ENCODE assay signal across 10 cellular contexts in the genomic region with DNA sequence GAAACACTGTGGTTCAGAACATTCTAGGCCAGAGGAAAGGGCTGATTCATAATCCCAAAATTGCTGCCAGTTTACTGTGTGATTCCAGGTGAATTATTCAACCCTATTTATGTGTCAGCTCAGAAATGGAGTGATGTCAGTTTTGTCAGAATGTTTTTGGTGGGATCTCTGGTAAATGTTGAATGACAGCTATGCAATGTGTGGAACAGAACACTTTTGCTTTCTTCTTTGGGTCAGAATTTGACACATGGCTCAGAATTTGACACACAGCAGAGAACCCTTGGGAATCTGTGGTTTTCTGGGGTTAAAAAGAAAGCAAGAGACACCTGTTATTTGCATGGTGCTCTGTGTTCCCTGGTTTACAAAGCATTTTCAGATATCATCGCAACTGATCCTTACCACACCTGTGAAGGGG. TPM values are rescaled to one million over a fixed set of nuclear protein-coding genes. Genes with fewer than 3 reads are reported as not detected.
DNase-seq lines count a peak whose midpoint lies in the region; ATAC-seq and TF ChIP-seq lines count a peak whose summit lies in the region.
"Had no signal": no experiment of that assay in that cellular context is flagged by ENCODE, and none has a peak within 500 bp of the region (broad histone marks: within the 10 kb centered on the region; RNA-seq: fewer than 3 reads in every experiment).

No MANE protein-coding gene starts in this region.

- intact Hi-C loops in A673 (cut with micrococcal nuclease; ENCODE audit: unreplicated experiment) = no loop called here

- no peaks in the 10 kb centered on the region for H3K36me3 Mint-ChIP-seq in effector memory CD8-positive, alpha-beta T cell (ENCODE audit: insufficient read depth)

- H3K27ac ChIP-seq in A673 (ENCODE audit: low read depth, low read length, poor library complexity, severe bottlenecking) (peak overlapping the region; percentile 34), epithelial cell of prostate (peak overlapping the region; percentile 64)
- H3K27ac ChIP-seq: C4-2B had no signal

- peak overlapping the region in 1 of 2 donors; percentile 58 for H3K4me3 Mint-ChIP-seq in effector memory CD8-positive, alpha-beta T cell

- peaks cover 9 to 10% of the 10 kb centered on the region in 2 donors for H3K4me1 Mint-ChIP-seq in effector memory CD8-positive, alpha-beta T cell (ENCODE audit: low read depth in 2 of 2)

- BruUV-seq in A673 (replicated peaks; lab: Mats Ljungman, UMichigan) = no TSS peak

- H3K27ac Mint-ChIP-seq in effector memory CD8-positive, alpha-beta T cell = peak overlapping the region in 1 of 2 donors; percentile 77
- H3K27ac Mint-ChIP-seq: activated CD4-positive, alpha-beta memory T cell treated with anti-CD3 and anti-CD28 coated beads, Interleukin-2, amount 10 ng/mL, durations not matched to agents 7 days and 5 days had no signal

- H3K36me3 ChIP-seq in A673 (ENCODE audit: insufficient read depth, low read length, poor library complexity, severe bottlenecking) = peaks cover 5% of the 10 kb centered on the region

- DNase-seq in A673 (ENCODE audit: low spot score) (no peak), epithelial cell of prostate (ENCODE audit: low read depth, low spot score) (no peak), LoVo (ENCODE audit: low spot score) (no peak), HuH-7 (ENCODE audit: low spot score) (no peak)
- DNase-seq in effector memory CD8-positive, alpha-beta T cell = no peak
- DNase-seq in activated CD4-positive, alpha-beta T cell treated with anti-CD3 and anti-CD28 coated beads for 1 hour = no peak
- DNase-seq: activated CD4-positive, alpha-beta memory T cell treated with anti-CD3 and anti-CD28 coated beads, Interleukin-2, amount 10 ng/mL, durations not matched to agents 7 days and 5 days had no signal

- ATAC-seq in GM19452 (IDR thresholded peaks at IDR 0.05; ENCODE audit: unreplicated experiment) (peak; percentile 39), HG03469 (IDR thresholded peaks at IDR 0.05; ENCODE audit: unreplicated experiment) (peak; percentile 42)
- ATAC-seq in effector memory CD8-positive, alpha-beta T cell (replicated peaks) = no peak

- H3K9me3 Mint-ChIP-seq in effector memory CD8-positive, alpha-beta T cell = no peaks in the 10 kb centered on the region
- H3K9me3 Mint-ChIP-seq: activated CD4-positive, alpha-beta memory T cell treated with anti-CD3 and anti-CD28 coated beads, Interleukin-2, amount 10 ng/mL, durations not matched to agents 7 days and 5 days had no signal

- no peaks in the 10 kb centered on the region for H3K27me3 ChIP-seq in A673 (replicated peaks; ENCODE audit: insufficient read depth, low read depth, low read length, poor library complexity)

- CTCF ChIA-PET in A673 (lab: Charles Lee) = no interaction called here

- H3K27me3 Mint-ChIP-seq in effector memory CD8-positive, alpha-beta T cell = no peaks in the 10 kb centered on the region

- POLR2A ChIA-PET in A673 (lab: Charles Lee; ENCODE audit: low non-redundant PET) = no interaction called here

- H3K9me3 ChIP-seq in A673 (ENCODE audit: low read depth, low read length, poor library complexity, severe bottlenecking) = no peaks in the 10 kb centered on the region

- peaks cover 20% of the 10 kb centered on the region for H3K4me1 ChIP-seq in A673 (ENCODE audit: insufficient read depth, low read length, poor library complexity, severe bottlenecking)

- no peak for TF ChIP-seq CTCF in A673 (conservative IDR thresholded peaks at IDR 0.05; ENCODE audit: low read depth, low read length)

- no peak overlapping the region for H3K4me3 ChIP-seq in A673 (ENCODE audit: low read depth, low read length, poor library complexity, severe bottlenecking)

RNA-seq across cellular contexts. Expression of a gene that starts 1.6 kb away (rescaled TPM):
- total RNA-seq in A673 (2021) = 57.1 and 70.1 TPM in 2 replicates
